ENCODE assay signal across 12 cellular contexts in genomic region chr1:184242507-184242943, GRCh38.
DNase-seq lines count a peak whose midpoint lies in the region; ATAC-seq and TF ChIP-seq lines count a peak whose summit lies in the region.
"Had no signal": no experiment of that assay in that cellular context is flagged by ENCODE, and none has a peak within 500 bp of the region (broad histone marks: within the 10 kb centered on the region; RNA-seq: fewer than 3 reads in every experiment).

No MANE protein-coding gene starts in this region.

- H3K4me3 Mint-ChIP-seq in nephron progenitor cell, result no peak overlapping the region
- no peak overlapping the region for H3K4me3 Mint-ChIP-seq in activated CD8-positive, alpha-beta T cell treated with anti-CD3 and anti-CD28 coated beads for 36 hours
- H3K4me3 Mint-ChIP-seq: dendritic cell treated with granulocyte-macrophage colony-stimulating factor and Interleukin-4, amounts not matched to agents 40 ng/mL and 50 ng/mL, for 4 days; naive B cell had no signal

- peak overlapping the region; percentile 19 for H3K27ac ChIP-seq in epithelial cell of prostate

- DNase-seq in EL (peak; percentile 37), NCI-H69 (lab: John Stamatoyannopoulos, UW) (peak; percentile 16), epithelial cell of prostate (ENCODE audit: low read depth, low spot score) (peak; percentile 26), nephron progenitor cell (no peak), epidermal melanocyte (ENCODE audit: insufficient read length, low spot score) (no peak)
- no peak for DNase-seq in activated CD8-positive, alpha-beta T cell treated with anti-CD3 and anti-CD28 coated beads for 36 hours
- DNase-seq: activated CD4-positive, CD25-positive, alpha-beta regulatory T cell treated with anti-CD3 and anti-CD28 coated beads, Interleukin-2, amount 50 U/mL, for 72 hours; naive B cell; NCI-H1436 treated with DMSO at 0.1 percent for 48 hours had no signal

- no peak for TF ChIP-seq CTCF in nephron progenitor cell (IDR thresholded peaks at IDR 0.05)
- TF ChIP-seq CTCF in activated CD8-positive, alpha-beta T cell treated with anti-CD3 and anti-CD28 coated beads for 36 hours (IDR thresholded peaks at IDR 0.05), result no peak

- POLR2A ChIA-PET in activated CD8-positive, alpha-beta T cell treated with anti-CD3 and anti-CD28 coated beads for 36 hours (lab: Charles Lee), result no interaction called here

- peaks cover 8% of the 10 kb centered on the region for H3K27me3 Mint-ChIP-seq in nephron progenitor cell (ENCODE audit: low read depth, poor library complexity)
- H3K27me3 Mint-ChIP-seq in activated CD8-positive, alpha-beta T cell treated with anti-CD3 and anti-CD28 coated beads for 36 hours, result peaks cover 12% of the 10 kb centered on the region
- H3K27me3 Mint-ChIP-seq: dendritic cell treated with granulocyte-macrophage colony-stimulating factor and Interleukin-4, amounts not matched to agents 40 ng/mL and 50 ng/mL, for 4 days had no signal

- H3K4me1 Mint-ChIP-seq in nephron progenitor cell, result peaks cover 9% of the 10 kb centered on the region
- no peaks in the 10 kb centered on the region for H3K4me1 Mint-ChIP-seq in activated CD8-positive, alpha-beta T cell treated with anti-CD3 and anti-CD28 coated beads for 36 hours (ENCODE audit: low read depth)
- H3K4me1 Mint-ChIP-seq: naive B cell had no signal

- no peak for ATAC-seq in HG03432 (IDR thresholded peaks at IDR 0.05; ENCODE audit: unreplicated experiment)
- ATAC-seq in HG03159 (IDR thresholded peaks at IDR 0.05; ENCODE audit: unreplicated experiment), result no peak
- no peak for ATAC-seq in activated CD8-positive, alpha-beta T cell treated with anti-CD3 and anti-CD28 coated beads for 36 hours

- CTCF ChIA-PET in activated CD8-positive, alpha-beta T cell treated with anti-CD3 and anti-CD28 coated beads for 36 hours (lab: Charles Lee), result no interaction called here

- no peaks in the 10 kb centered on the region for H3K36me3 Mint-ChIP-seq in nephron progenitor cell (ENCODE audit: low read depth)
- no peaks in the 10 kb centered on the region for H3K36me3 Mint-ChIP-seq in activated CD8-positive, alpha-beta T cell treated with anti-CD3 and anti-CD28 coated beads for 36 hours (ENCODE audit: low read depth)
- H3K36me3 Mint-ChIP-seq: naive B cell had no signal

- peak overlapping the region; percentile 72 for H3K27ac Mint-ChIP-seq in nephron progenitor cell
- H3K27ac Mint-ChIP-seq in activated CD8-positive, alpha-beta T cell treated with anti-CD3 and anti-CD28 coated beads for 36 hours, result no peak overlapping the region
- H3K27ac Mint-ChIP-seq: dendritic cell treated with granulocyte-macrophage colony-stimulating factor and Interleukin-4, amounts not matched to agents 40 ng/mL and 50 ng/mL, for 4 days; naive B cell had no signal

- intact Hi-C loops in activated CD8-positive, alpha-beta T cell treated with anti-CD3 and anti-CD28 coated beads for 36 hours (cut with micrococcal nuclease), result no loop called here

- no peaks in the 10 kb centered on the region for H3K9me3 Mint-ChIP-seq in nephron progenitor cell
- H3K9me3 Mint-ChIP-seq in activated CD8-positive, alpha-beta T cell treated with anti-CD3 and anti-CD28 coated beads for 36 hours, result no peaks in the 10 kb centered on the region

Comparison
In these comparisons a context has a peak if more than half of its experiments do, and no peak if none do; other contexts are left out.
1. DNase-seq: peak in EL (single experiment), NCI-H69 (single experiment) and epithelial cell of prostate (single experiment); none in nephron progenitor cell (single experiment), epidermal melanocyte (single experiment) and activated CD8-positive, alpha-beta T cell treated with anti-CD3 and anti-CD28 coated beads for 36 hours (single experiment).